In the genomic region with DNA sequence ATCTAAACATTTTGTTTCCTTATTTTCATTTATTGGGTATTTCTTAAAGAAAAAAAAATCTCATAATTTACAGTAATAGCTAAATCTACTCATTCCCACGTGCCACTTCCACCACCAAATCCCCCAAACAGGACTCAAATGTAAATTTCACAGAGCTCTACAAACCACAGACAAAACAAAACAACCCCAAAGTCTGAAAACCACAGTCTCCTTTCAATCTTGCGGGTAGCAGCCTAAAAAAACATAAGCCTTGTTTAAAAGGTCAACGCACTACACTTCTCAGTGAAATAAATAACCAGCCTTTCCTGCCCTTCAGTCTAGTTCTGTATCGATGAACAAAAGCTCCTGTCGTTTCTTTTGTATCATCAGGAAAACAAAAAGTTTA, we compare ENCODE assay signal across 8 cellular contexts.
DNase-seq lines count a peak whose midpoint lies in the region; ATAC-seq and TF ChIP-seq lines count a peak whose summit lies in the region.

No MANE protein-coding gene starts in this region.

- H3K9me3 Mint-ChIP-seq in natural killer cell treated with Interleukin-12 subunit alpha and Interleukin-12 subunit beta and Interleukin-15 and Interleukin-18, amount 100 ng/mL, for 72 hours: no peaks in the 10 kb centered on the region

- TF ChIP-seq POLR2A in NB4 (IDR thresholded peaks at IDR 0.05; ENCODE audit: extremely low read depth, insufficient read length): no peak

- H3K9me3 ChIP-seq in ectodermal cell (ENCODE audit: control insufficient read depth, low read length): no peaks in the 10 kb centered on the region

- H3K27me3 Mint-ChIP-seq in natural killer cell treated with Interleukin-12 subunit alpha and Interleukin-12 subunit beta and Interleukin-15 and Interleukin-18, amount 100 ng/mL, for 72 hours: no peaks in the 10 kb centered on the region

- H3K4me1 ChIP-seq in ectodermal cell (ENCODE audit: control insufficient read depth, insufficient read depth, low read length): peaks cover 39% of the 10 kb centered on the region

- peak overlapping the region; percentile 85 to 90 for H3K27ac Mint-ChIP-seq in natural killer cell treated with Interleukin-12 subunit alpha and Interleukin-12 subunit beta and Interleukin-15 and Interleukin-18, amount 100 ng/mL, for 72 hours

- WGBS in ectodermal cell, 2 experiments: 4 to 7% methylated on average over 5 of the region's 5 CpGs

- TF ChIP-seq CTCF in GM12875 (IDR thresholded peaks at IDR 0.05; ENCODE audit: borderline replicate concordance, insufficient read depth, low read depth, low read length): no peak
- TF ChIP-seq CTCF in NB4 (IDR thresholded peaks at IDR 0.05; ENCODE audit: low read depth, low read length): no peak

- peak overlapping the region; percentile 63 for H3K4me3 ChIP-seq in GM12875 (ENCODE audit: low read depth, low read length)
- H3K4me3 ChIP-seq in H7 (ENCODE audit: insufficient read depth, low read depth, low read length): peak overlapping the region; percentile 45
- peak overlapping the region; percentile 71 for H3K4me3 ChIP-seq in NB4 (ENCODE audit: low read depth, low read length)
- peak overlapping the region; percentile 70 for H3K4me3 ChIP-seq in ectodermal cell (ENCODE audit: insufficient read depth, low read depth, low read length)

- peak; percentile 51 to 60 for ATAC-seq in natural killer cell treated with Interleukin-12 subunit alpha and Interleukin-12 subunit beta and Interleukin-15 and Interleukin-18, amount 100 ng/mL, for 72 hours

- H3K27me3 ChIP-seq in H7 (ENCODE audit: control insufficient read depth, insufficient read depth, low read length) (no peaks in the 10 kb centered on the region), ectodermal cell (ENCODE audit: control insufficient read depth, insufficient read depth, low read length, poor library complexity, severe bottlenecking) (no peaks in the 10 kb centered on the region)

- H3K4me3 Mint-ChIP-seq in natural killer cell treated with Interleukin-12 subunit alpha and Interleukin-12 subunit beta and Interleukin-15 and Interleukin-18, amount 100 ng/mL, for 72 hours: peak overlapping the region; percentile 92

- peak overlapping the region; percentile 76 for H3K27ac ChIP-seq in ectodermal cell (ENCODE audit: insufficient read depth, low read depth, low read length, poor library complexity, severe bottlenecking)

- peaks cover 44 to 54% of the 10 kb centered on the region in 2 donors for H3K4me1 Mint-ChIP-seq in natural killer cell treated with Interleukin-12 subunit alpha and Interleukin-12 subunit beta and Interleukin-15 and Interleukin-18, amount 100 ng/mL, for 72 hours (ENCODE audit: low read depth in 2 of 2)

- H3K36me3 ChIP-seq in H7 (replicated peaks; ENCODE audit: control insufficient read depth, insufficient read depth, low read length) (no peaks in the 10 kb centered on the region), ectodermal cell (ENCODE audit: control insufficient read depth, insufficient read depth, low read length) (no peaks in the 10 kb centered on the region)

- no peak for DNase-seq in H7
- DNase-seq in NB4 (ENCODE audit: low read depth): no peak
- no peak for DNase-seq in natural killer cell treated with Interleukin-12 subunit alpha and Interleukin-12 subunit beta and Interleukin-15 and Interleukin-18, amount 100 ng/mL, for 72 hours (ENCODE audit: low spot score)
- no peak for DNase-seq in dedifferentiated amniotic fluid mesenchymal stem cell (ENCODE audit: extremely low spot score)
- no peak for DNase-seq in activated effector memory CD4-positive, alpha-beta T cell treated with anti-CD3 and anti-CD28 coated beads, Interleukin-2, amount 50 U/mL, for 16 hours
- DNase-seq in activated CD8-positive, alpha-beta memory T cell treated with anti-CD3 and anti-CD28 coated beads, Interleukin-2, amount 50 U/mL, for 48 hours: no peak

- H3K36me3 Mint-ChIP-seq in natural killer cell treated with Interleukin-12 subunit alpha and Interleukin-12 subunit beta and Interleukin-15 and Interleukin-18, amount 100 ng/mL, for 72 hours: no peaks in the 10 kb centered on the region
